ENCODE assay signal across 8 cellular contexts in genomic region chr5:62223312-62223954, GRCh38.
DNase-seq lines count a peak whose midpoint lies in the region; ATAC-seq and TF ChIP-seq lines count a peak whose summit lies in the region.
"Not testable (repeated sequence)": the region's sequence is repeated elsewhere in the genome, so short reads cannot be mapped to it uniquely, and the experiment has no call there.

No MANE protein-coding gene starts in this region.

- H3K27ac Mint-ChIP-seq in stimulated activated naive CD8-positive, alpha-beta T cell treated with anti-CD3 and anti-CD28 coated beads, Interleukin-15, Interleukin-2, amounts not matched to agents 100 ng/mL and 50 ng/mL, for 24 hours, result peak overlapping the region; percentile 84

- not testable (repeated sequence) for H3K9me3 ChIP-seq in cardiac muscle cell (ENCODE audit: low read depth); prostate gland

- not testable (repeated sequence) for H3K9me3 Mint-ChIP-seq in stimulated activated naive CD8-positive, alpha-beta T cell treated with anti-CD3 and anti-CD28 coated beads, Interleukin-15, Interleukin-2, amounts not matched to agents 100 ng/mL and 50 ng/mL, for 24 hours

- peak; percentile 66 for DNase-seq in activated CD4-positive, CD25-positive, alpha-beta regulatory T cell treated with anti-CD3 and anti-CD28 coated beads, Interleukin-2, amount 50 U/mL, for 72 hours
- peak; percentile 44 for DNase-seq in activated naive CD8-positive, alpha-beta T cell treated with anti-CD3 and anti-CD28 coated beads, Interleukin-2, amount 50 U/mL, for 16 hours (ENCODE audit: low read depth, low spot score)
- DNase-seq in cardiac muscle cell (ENCODE audit: low read depth in 1 of 2, low spot score in 1 of 2), result not testable (repeated sequence)
- peak; percentile 82 for DNase-seq in prostate gland (ENCODE audit: low spot score)

- TF ChIP-seq CTCF in GM12874 (IDR thresholded peaks at IDR 0.05; ENCODE audit: insufficient read depth, low read depth, low read length), result peak; percentile 23; the same call in 1 of the 2 replicates
- TF ChIP-seq CTCF in cardiac muscle cell (IDR thresholded peaks at IDR 0.05; ENCODE audit: low read depth, low read length), result peak; percentile 36
- peak; percentile 26 to 51 (median 42) for TF ChIP-seq CTCF in prostate gland (IDR thresholded peaks at IDR 0.05)

- H3K4me3 ChIP-seq in cardiac muscle cell, prostate gland: not testable (repeated sequence)

- not testable (repeated sequence) for H3K27ac ChIP-seq in cardiac muscle cell, prostate gland

- not testable (repeated sequence) for H3K27me3 Mint-ChIP-seq in stimulated activated naive CD8-positive, alpha-beta T cell treated with anti-CD3 and anti-CD28 coated beads, Interleukin-15, Interleukin-2, amounts not matched to agents 100 ng/mL and 50 ng/mL, for 24 hours

- WGBS in prostate gland, result 1% methylated on average over 12 of the region's 14 CpGs

- H3K4me1 Mint-ChIP-seq in stimulated activated naive CD8-positive, alpha-beta T cell treated with anti-CD3 and anti-CD28 coated beads, Interleukin-15, Interleukin-2, amounts not matched to agents 100 ng/mL and 50 ng/mL, for 24 hours (ENCODE audit: low read depth), result peaks cover 25% of the 10 kb centered on the region

- H3K36me3 ChIP-seq in cardiac muscle cell, prostate gland: not testable (repeated sequence)

- not testable (repeated sequence) for H3K36me3 Mint-ChIP-seq in stimulated activated naive CD8-positive, alpha-beta T cell treated with anti-CD3 and anti-CD28 coated beads, Interleukin-15, Interleukin-2, amounts not matched to agents 100 ng/mL and 50 ng/mL, for 24 hours (ENCODE audit: low read depth)

- ATAC-seq in GM21619 (IDR thresholded peaks at IDR 0.05; ENCODE audit: unreplicated experiment), result peak; percentile 95
- peak; percentile 96 for ATAC-seq in HG03439 (IDR thresholded peaks at IDR 0.05; ENCODE audit: unreplicated experiment)

- intact Hi-C loops in prostate gland (cut with DNase I), result not testable (repeated sequence)

- H3K27me3 ChIP-seq in cardiac muscle cell; prostate gland (replicated peaks; ENCODE audit: insufficient read depth): not testable (repeated sequence)

- H3K4me3 Mint-ChIP-seq in stimulated activated naive CD8-positive, alpha-beta T cell treated with anti-CD3 and anti-CD28 coated beads, Interleukin-15, Interleukin-2, amounts not matched to agents 100 ng/mL and 50 ng/mL, for 24 hours, result peak overlapping the region; percentile 40

- not testable (repeated sequence) for H3K4me1 ChIP-seq in cardiac muscle cell (ENCODE audit: low read depth); prostate gland (replicated peaks)

- not testable (repeated sequence) for TF ChIP-seq POLR2A in prostate gland (IDR thresholded peaks at IDR 0.05)
